In the genomic region with DNA sequence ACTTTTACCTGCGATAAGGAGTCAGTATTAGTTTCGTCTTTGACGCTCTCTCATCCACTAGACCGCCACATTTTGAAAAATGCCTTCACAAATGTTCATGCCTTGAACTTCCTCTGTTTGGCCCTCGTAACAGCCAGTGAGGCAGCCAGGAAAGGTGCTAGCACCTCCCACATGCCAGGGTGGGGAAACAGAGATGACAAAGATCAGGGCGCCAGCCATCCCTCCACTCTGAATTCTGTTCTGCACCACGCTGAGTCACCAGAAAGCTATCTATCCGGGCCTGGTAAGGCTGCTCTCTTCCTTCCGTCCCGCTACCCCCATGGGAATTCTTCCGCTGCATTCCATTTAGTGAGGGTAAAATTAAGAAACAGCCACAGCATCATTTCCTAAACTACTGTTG, we compare ENCODE assay signal across 1 cellular context.
TF ChIP-seq lines count a peak whose summit lies in the region.

No MANE protein-coding gene starts in this region.

TF ChIP-seq in K562, 482 proteins besides CTCF, POLR2A, EP300 and RAD21 (continued from another document and continues in another):
- TF ChIP-seq, protein P1, sequence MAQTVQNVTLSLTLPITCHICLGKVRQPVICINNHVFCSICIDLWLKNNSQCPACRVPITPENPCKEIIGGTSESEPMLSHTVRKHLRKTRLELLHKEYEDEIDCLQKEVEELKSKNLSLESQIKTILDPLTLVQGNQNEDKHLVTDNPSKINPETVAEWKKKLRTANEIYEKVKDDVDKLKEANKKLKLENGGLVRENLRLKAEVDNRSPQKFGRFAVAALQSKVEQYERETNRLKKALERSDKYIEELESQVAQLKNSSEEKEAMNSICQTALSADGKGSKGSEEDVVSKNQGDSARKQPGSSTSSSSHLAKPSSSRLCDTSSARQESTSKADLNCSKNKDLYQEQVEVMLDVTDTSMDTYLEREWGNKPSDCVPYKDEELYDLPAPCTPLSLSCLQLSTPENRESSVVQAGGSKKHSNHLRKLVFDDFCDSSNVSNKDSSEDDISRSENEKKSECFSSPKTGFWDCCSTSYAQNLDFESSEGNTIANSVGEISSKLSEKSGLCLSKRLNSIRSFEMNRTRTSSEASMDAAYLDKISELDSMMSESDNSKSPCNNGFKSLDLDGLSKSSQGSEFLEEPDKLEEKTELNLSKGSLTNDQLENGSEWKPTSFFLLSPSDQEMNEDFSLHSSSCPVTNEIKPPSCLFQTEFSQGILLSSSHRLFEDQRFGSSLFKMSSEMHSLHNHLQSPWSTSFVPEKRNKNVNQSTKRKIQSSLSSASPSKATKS (CRISPR knock-in tag; IDR thresholded peaks at IDR 0.05): no peak
- TF ChIP-seq POLR2AphosphoS2 (IDR thresholded peaks at IDR 0.05; ENCODE audit: low read length) (no peak), SUPT5H (IDR thresholded peaks at IDR 0.05) (no peak), ESRRB (CRISPR knock-in tag; IDR thresholded peaks at IDR 0.05; ENCODE audit: borderline replicate concordance) (no peak), ZNF274 (IDR thresholded peaks at IDR 0.05; ENCODE audit: borderline replicate concordance, low read depth, low read length) (no peak), ZNF551 (CRISPR knock-in tag; IDR thresholded peaks at IDR 0.05) (no peak), TAF7 (tag; IDR thresholded peaks at IDR 0.05) (no peak), NBN (IDR thresholded peaks at IDR 0.05; ENCODE audit: low read depth) (no peak), MECOM (CRISPR knock-in tag; IDR thresholded peaks at IDR 0.05) (no peak), CCAR2 (IDR thresholded peaks at IDR 0.05; ENCODE audit: low read depth, low read length) (no peak), ARID1B (IDR thresholded peaks at IDR 0.05) (0 out of 2 replicates have a peak, but pooled peaks have one; percentile 10), RNF2 (IDR thresholded peaks at IDR 0.05) (no peak), MTA2 (IDR thresholded peaks at IDR 0.05; ENCODE audit: low read depth) (no peak), HEY1 (CRISPR knock-in tag; IDR thresholded peaks at IDR 0.05; ENCODE audit: borderline replicate concordance) (no peak), ZNF174 (CRISPR knock-in tag; IDR thresholded peaks at IDR 0.05) (no peak), ATF1 (CRISPR knock-in tag; IDR thresholded peaks at IDR 0.05) (no peak), ATF1 (tag; IDR thresholded peaks at IDR 0.05) (no peak), JUND (IDR thresholded peaks at IDR 0.05; ENCODE audit: borderline replicate concordance, low read depth, low read length) (peak; percentile 62; the same call in 1 of the 2 replicates), JUND (tag; IDR thresholded peaks at IDR 0.05; ENCODE audit: borderline replicate concordance, low read depth, low read length) (peak; percentile 67; the same call in 1 of the 3 replicates), KLF16 (IDR thresholded peaks at IDR 0.05) (no peak), ZNF316 (IDR thresholded peaks at IDR 0.05) (peak; percentile 15; the same call in 1 of the 2 replicates), KAT8 (IDR thresholded peaks at IDR 0.05; ENCODE audit: low read depth) (no peak), NCOA6 (IDR thresholded peaks at IDR 0.05) (no peak), ZEB2 (IDR thresholded peaks at IDR 0.05) (no peak), PCBP1 (IDR thresholded peaks at IDR 0.05; ENCODE audit: low read depth, low read length, poor library complexity, severe bottlenecking) (no peak), CEBPB (tag; IDR thresholded peaks at IDR 0.05) (no peak), HMG20A (CRISPR knock-in tag; conservative IDR thresholded peaks at IDR 0.05) (no peak), ZNF165 (CRISPR knock-in tag; IDR thresholded peaks at IDR 0.05; ENCODE audit: borderline replicate concordance) (no peak), FOXM1 (IDR thresholded peaks at IDR 0.05; ENCODE audit: low read depth) (0 out of 2 replicates have a peak, but pooled peaks have one; percentile 39), FOXM1 (CRISPR knock-in tag; IDR thresholded peaks at IDR 0.05; ENCODE audit: low read depth) (no peak), ZNF445 (CRISPR knock-in tag; IDR thresholded peaks at IDR 0.05; ENCODE audit: low read depth) (no peak), MCM3 (IDR thresholded peaks at IDR 0.05) (no peak), SMC3 (conservative IDR thresholded peaks at IDR 0.05; ENCODE audit: insufficient read depth, low read depth, low read length) (no peak), ZNF586 (CRISPR knock-in tag; conservative IDR thresholded peaks at IDR 0.05) (no peak), EWSR1 (IDR thresholded peaks at IDR 0.05; ENCODE audit: borderline replicate concordance, low read depth, partially characterized antibody) (no peak), BRD9 (IDR thresholded peaks at IDR 0.05; ENCODE audit: low read depth, partially characterized antibody) (no peak), MAFK (IDR thresholded peaks at IDR 0.05; ENCODE audit: low read length) (no peak), OTX1 (CRISPR knock-in tag; IDR thresholded peaks at IDR 0.05) (no peak), DNMT1 (IDR thresholded peaks at IDR 0.05) (no peak), HSF4 (CRISPR knock-in tag; IDR thresholded peaks at IDR 0.05; ENCODE audit: borderline replicate concordance) (no peak), ZNF707 (CRISPR knock-in tag; conservative IDR thresholded peaks at IDR 0.05) (no peak)
- TF ChIP-seq, protein P2, sequence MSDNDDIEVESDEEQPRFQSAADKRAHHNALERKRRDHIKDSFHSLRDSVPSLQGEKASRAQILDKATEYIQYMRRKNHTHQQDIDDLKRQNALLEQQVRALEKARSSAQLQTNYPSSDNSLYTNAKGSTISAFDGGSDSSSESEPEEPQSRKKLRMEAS (CRISPR knock-in tag; IDR thresholded peaks at IDR 0.05): no peak
- TF ChIP-seq, protein P3, sequence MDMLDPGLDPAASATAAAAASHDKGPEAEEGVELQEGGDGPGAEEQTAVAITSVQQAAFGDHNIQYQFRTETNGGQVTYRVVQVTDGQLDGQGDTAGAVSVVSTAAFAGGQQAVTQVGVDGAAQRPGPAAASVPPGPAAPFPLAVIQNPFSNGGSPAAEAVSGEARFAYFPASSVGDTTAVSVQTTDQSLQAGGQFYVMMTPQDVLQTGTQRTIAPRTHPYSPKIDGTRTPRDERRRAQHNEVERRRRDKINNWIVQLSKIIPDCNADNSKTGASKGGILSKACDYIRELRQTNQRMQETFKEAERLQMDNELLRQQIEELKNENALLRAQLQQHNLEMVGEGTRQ (CRISPR knock-in tag; IDR thresholded peaks at IDR 0.05): peak; percentile 6; the same call in 1 of the 2 replicates
- TF ChIP-seq, protein P4, sequence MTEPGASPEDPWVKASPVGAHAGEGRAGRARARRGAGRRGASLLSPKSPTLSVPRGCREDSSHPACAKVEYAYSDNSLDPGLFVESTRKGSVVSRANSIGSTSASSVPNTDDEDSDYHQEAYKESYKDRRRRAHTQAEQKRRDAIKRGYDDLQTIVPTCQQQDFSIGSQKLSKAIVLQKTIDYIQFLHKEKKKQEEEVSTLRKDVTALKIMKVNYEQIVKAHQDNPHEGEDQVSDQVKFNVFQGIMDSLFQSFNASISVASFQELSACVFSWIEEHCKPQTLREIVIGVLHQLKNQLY (CRISPR knock-in tag; conservative IDR thresholded peaks at IDR 0.05): no peak
- TF ChIP-seq, protein P5, sequence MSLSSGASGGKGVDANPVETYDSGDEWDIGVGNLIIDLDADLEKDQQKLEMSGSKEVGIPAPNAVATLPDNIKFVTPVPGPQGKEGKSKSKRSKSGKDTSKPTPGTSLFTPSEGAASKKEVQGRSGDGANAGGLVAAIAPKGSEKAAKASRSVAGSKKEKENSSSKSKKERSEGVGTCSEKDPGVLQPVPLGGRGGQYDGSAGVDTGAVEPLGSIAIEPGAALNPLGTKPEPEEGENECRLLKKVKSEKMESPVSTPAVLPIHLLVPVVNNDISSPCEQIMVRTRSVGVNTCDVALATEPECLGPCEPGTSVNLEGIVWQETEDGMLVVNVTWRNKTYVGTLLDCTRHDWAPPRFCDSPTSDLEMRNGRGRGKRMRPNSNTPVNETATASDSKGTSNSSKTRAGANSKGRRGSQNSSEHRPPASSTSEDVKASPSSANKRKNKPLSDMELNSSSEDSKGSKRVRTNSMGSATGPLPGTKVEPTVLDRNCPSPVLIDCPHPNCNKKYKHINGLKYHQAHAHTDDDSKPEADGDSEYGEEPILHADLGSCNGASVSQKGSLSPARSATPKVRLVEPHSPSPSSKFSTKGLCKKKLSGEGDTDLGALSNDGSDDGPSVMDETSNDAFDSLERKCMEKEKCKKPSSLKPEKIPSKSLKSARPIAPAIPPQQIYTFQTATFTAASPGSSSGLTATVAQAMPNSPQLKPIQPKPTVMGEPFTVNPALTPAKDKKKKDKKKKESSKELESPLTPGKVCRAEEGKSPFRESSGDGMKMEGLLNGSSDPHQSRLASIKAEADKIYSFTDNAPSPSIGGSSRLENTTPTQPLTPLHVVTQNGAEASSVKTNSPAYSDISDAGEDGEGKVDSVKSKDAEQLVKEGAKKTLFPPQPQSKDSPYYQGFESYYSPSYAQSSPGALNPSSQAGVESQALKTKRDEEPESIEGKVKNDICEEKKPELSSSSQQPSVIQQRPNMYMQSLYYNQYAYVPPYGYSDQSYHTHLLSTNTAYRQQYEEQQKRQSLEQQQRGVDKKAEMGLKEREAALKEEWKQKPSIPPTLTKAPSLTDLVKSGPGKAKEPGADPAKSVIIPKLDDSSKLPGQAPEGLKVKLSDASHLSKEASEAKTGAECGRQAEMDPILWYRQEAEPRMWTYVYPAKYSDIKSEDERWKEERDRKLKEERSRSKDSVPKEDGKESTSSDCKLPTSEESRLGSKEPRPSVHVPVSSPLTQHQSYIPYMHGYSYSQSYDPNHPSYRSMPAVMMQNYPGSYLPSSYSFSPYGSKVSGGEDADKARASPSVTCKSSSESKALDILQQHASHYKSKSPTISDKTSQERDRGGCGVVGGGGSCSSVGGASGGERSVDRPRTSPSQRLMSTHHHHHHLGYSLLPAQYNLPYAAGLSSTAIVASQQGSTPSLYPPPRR (CRISPR knock-in tag; IDR thresholded peaks at IDR 0.05; ENCODE audit: borderline replicate concordance): no peak
- TF ChIP-seq, protein P6, sequence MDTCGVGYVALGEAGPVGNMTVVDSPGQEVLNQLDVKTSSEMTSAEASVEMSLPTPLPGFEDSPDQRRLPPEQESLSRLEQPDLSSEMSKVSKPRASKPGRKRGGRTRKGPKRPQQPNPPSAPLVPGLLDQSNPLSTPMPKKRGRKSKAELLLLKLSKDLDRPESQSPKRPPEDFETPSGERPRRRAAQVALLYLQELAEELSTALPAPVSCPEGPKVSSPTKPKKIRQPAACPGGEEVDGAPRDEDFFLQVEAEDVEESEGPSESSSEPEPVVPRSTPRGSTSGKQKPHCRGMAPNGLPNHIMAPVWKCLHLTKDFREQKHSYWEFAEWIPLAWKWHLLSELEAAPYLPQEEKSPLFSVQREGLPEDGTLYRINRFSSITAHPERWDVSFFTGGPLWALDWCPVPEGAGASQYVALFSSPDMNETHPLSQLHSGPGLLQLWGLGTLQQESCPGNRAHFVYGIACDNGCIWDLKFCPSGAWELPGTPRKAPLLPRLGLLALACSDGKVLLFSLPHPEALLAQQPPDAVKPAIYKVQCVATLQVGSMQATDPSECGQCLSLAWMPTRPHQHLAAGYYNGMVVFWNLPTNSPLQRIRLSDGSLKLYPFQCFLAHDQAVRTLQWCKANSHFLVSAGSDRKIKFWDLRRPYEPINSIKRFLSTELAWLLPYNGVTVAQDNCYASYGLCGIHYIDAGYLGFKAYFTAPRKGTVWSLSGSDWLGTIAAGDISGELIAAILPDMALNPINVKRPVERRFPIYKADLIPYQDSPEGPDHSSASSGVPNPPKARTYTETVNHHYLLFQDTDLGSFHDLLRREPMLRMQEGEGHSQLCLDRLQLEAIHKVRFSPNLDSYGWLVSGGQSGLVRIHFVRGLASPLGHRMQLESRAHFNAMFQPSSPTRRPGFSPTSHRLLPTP (IDR thresholded peaks at IDR 0.05; ENCODE audit: borderline replicate concordance, extremely low read depth, insufficient read length): no peak
- TF ChIP-seq, protein P7, sequence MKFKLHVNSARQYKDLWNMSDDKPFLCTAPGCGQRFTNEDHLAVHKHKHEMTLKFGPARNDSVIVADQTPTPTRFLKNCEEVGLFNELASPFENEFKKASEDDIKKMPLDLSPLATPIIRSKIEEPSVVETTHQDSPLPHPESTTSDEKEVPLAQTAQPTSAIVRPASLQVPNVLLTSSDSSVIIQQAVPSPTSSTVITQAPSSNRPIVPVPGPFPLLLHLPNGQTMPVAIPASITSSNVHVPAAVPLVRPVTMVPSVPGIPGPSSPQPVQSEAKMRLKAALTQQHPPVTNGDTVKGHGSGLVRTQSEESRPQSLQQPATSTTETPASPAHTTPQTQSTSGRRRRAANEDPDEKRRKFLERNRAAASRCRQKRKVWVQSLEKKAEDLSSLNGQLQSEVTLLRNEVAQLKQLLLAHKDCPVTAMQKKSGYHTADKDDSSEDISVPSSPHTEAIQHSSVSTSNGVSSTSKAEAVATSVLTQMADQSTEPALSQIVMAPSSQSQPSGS (CRISPR knock-in tag; IDR thresholded peaks at IDR 0.05): no peak
